11 cellular contexts compared by ENCODE assay signal in genomic region chr1:202134645-202135172, GRCh38. TPM values are rescaled to one million over a fixed set of nuclear protein-coding genes. Genes with fewer than 3 reads are reported as not detected.
DNase-seq lines count a peak whose midpoint lies in the region; ATAC-seq, FAIRE-seq and TF ChIP-seq lines count a peak whose summit lies in the region.
"Had no signal": no experiment of that assay in that cellular context is flagged by ENCODE, and none has a peak within 500 bp of the region (broad histone marks: within the 10 kb centered on the region; RNA-seq: fewer than 3 reads in every experiment).

No MANE protein-coding gene starts in this region.

- no peak for FAIRE-seq in K562 (lab: Jason Lieb, UNC)
- no peak for FAIRE-seq in D721Med (lab: Jason Lieb, UNC)

- in situ Hi-C loops in K562 (cut with MboI), result no loop called here

- H3K4me3 ChIP-seq in K562, result no peak overlapping the region
- H3K4me3 ChIP-seq in right lobe of liver, result no peak overlapping the region
- no peak overlapping the region for H3K4me3 ChIP-seq in thoracic aorta
- H3K4me3 ChIP-seq: mucosa of descending colon had no signal

- peak overlapping the region in 1 of 2 experiments; percentile 5; a peak in 1 of 4 replicates for H3K9ac ChIP-seq in K562 (ENCODE audit: insufficient read depth in 1 of 2, low read depth in 2 of 2, low read length in 2 of 2)

- POLR2A ChIA-PET in K562 (lab: Yijun Ruan, JAX), result interaction anchor here (0.8 to 1.7 kb wide), 6 partner anchors 9 to 270 kb away, joined by 3 to 6 read pairs (median 4); no protein-coding TSS in a partner anchor

- BruUV-seq in K562 (replicated peaks; lab: Mats Ljungman, UMichigan), result no TSS peak

- no peak for TF ChIP-seq RAD21 in K562 (CRISPR knock-in tag; conservative IDR thresholded peaks at IDR 0.05 in 1 of 2, IDR thresholded peaks at IDR 0.05 in 1 of 2)

- no peak for DNase-seq in K562 (ENCODE audit: extremely low read depth in 1 of 4, low spot score in 3 of 4)
- peak in 2 of 3 donors; percentile 81 to 82 for DNase-seq in right lobe of liver
- DNase-seq in thoracic aorta (ENCODE audit: low spot score), result no peak
- DNase-seq in kidney tubule cell (ENCODE audit: low spot score), result no peak
- DNase-seq in D721Med (ENCODE audit: insufficient read length, low spot score), result no peak
- no peak for DNase-seq in T-helper 1 cell
- DNase-seq: aorta had no signal

- no peaks in the 10 kb centered on the region for H3K9me1 ChIP-seq in K562 (ENCODE audit: control insufficient read depth, insufficient read depth, low read length)

- no peak overlapping the region for H2AFZ ChIP-seq in K562 (ENCODE audit: low read depth, low read length)

- H3K36me3 ChIP-seq in K562 (ENCODE audit: control insufficient read depth, insufficient read depth, low read length) (peaks cover 43% of the 10 kb centered on the region; the same call in 2 of the 3 replicates), right lobe of liver (peaks cover 4 to 43% (median 18%) of the 10 kb centered on the region in 4 donors), thoracic aorta (peaks cover 38% of the 10 kb centered on the region)

- H3K4me1 ChIP-seq in K562 (replicated peaks in 1 of 2; ENCODE audit: control insufficient read depth in 2 of 2, insufficient read depth in 2 of 2, low read length in 2 of 2) (peaks cover 0 to 21% of the 10 kb centered on the region in 2 experiments; a peak in 2 of 5 replicates), right lobe of liver (peaks cover 0 to 19% (median 7%) of the 10 kb centered on the region in 4 donors), thoracic aorta (ENCODE audit: control insufficient read depth in 1 of 2, low read depth in 2 of 2) (peaks cover 16 to 38% of the 10 kb centered on the region in 2 donors)

- intact Hi-C loops in K562 (cut with micrococcal nuclease) (loop anchor here (1.0 kb wide), 2 partner anchors 12 to 238 kb away; partner anchors contain the start of gene GPR37L1), right lobe of liver (cut with DNase I) (loop anchor here in 1 of 2 donors (5.0 kb wide), 1 partner anchor 132 kb away; no protein-coding TSS in a partner anchor)

- no peak overlapping the region for H3K4me2 ChIP-seq in K562 (ENCODE audit: insufficient read depth, low read length)

- ATAC-seq in K562, result peak; percentile 30
- ATAC-seq in right lobe of liver, result peak; percentile 56 to 85 (median 64)
- no peak for ATAC-seq in thoracic aorta (ENCODE audit: insufficient number of reproducible peaks, low FRiP score, low read depth)

- no peak overlapping the region for H3K27ac ChIP-seq in K562 (ENCODE audit: extremely low read depth, low read depth, low read length)
- H3K27ac ChIP-seq in right lobe of liver, result peak overlapping the region in 2 of 3 donors; percentile 15 to 55
- H3K27ac ChIP-seq in thoracic aorta, result peak overlapping the region; percentile 46 to 93

- 85% methylated on average over 13 of the region's 13 CpGs for WGBS in K562 (ENCODE audit: insufficient coverage, low coverage, missing lambda C conversion rate)
- WGBS in right lobe of liver (ENCODE audit: insufficient coverage, low coverage, low lambda C conversion rate, missing lambda C conversion rate), result 32% methylated on average over 11 of the region's 13 CpGs

- peaks cover 7% of the 10 kb centered on the region for H4K20me1 ChIP-seq in K562 (replicated peaks; ENCODE audit: control insufficient read depth, insufficient read depth, low read length)

- H3K27me3 ChIP-seq in K562 (ENCODE audit: control insufficient read depth in 2 of 2, insufficient read depth in 2 of 2, low read length in 2 of 2) (no peaks in the 10 kb centered on the region), right lobe of liver (no peaks in the 10 kb centered on the region), thoracic aorta (replicated peaks; ENCODE audit: insufficient read depth) (no peaks in the 10 kb centered on the region)

- H3K79me2 ChIP-seq in K562 (ENCODE audit: control insufficient read depth, insufficient read depth, low read length), result no peaks in the 10 kb centered on the region

- no peaks in the 10 kb centered on the region for H3K9me3 ChIP-seq in K562 (replicated peaks; ENCODE audit: control insufficient read depth, insufficient read depth, low read depth, low read length)
- H3K9me3 ChIP-seq in right lobe of liver, result no peaks in the 10 kb centered on the region
- H3K9me3 ChIP-seq in thoracic aorta, result no peaks in the 10 kb centered on the region
- H3K9me3 ChIP-seq: mucosa of descending colon had no signal

- TF ChIP-seq POLR2A in K562 (conservative IDR thresholded peaks at IDR 0.05), result no peak
- TF ChIP-seq POLR2A in right lobe of liver (IDR thresholded peaks at IDR 0.05), result no peak

- TF ChIP-seq CTCF in K562 (IDR thresholded peaks at IDR 0.05 in 2 of 3, conservative IDR thresholded peaks at IDR 0.05 in 1 of 3; ENCODE audit: insufficient read depth in 2 of 3, low read depth in 1 of 3, low read length in 3 of 3) (no peak), right lobe of liver (IDR thresholded peaks at IDR 0.05) (no peak), thoracic aorta (IDR thresholded peaks at IDR 0.05) (no peak), D721Med (IDR thresholded peaks at IDR 0.05; ENCODE audit: insufficient read depth, missing control alignments) (no peak)

- TF ChIP-seq EP300 in K562 (IDR thresholded peaks at IDR 0.05; ENCODE audit: low read length), result no peak

- CTCF ChIA-PET in K562 (lab: Yijun Ruan, JAX; ENCODE audit: low intra/inter-chr PET ratio), result interaction anchor here (0.6 to 3.5 kb wide), 7 partner anchors 14 to 134 kb away, joined by 3 to 32 read pairs (median 5); partner anchors contain the start of gene ELF3

RNA-seq across cellular contexts. Expression of gene ARL8A, which starts 9.8 kb away (rescaled TPM):
- total RNA-seq in K562 (2011; cell fraction: chromatin; rRNA removed; ENCODE audit: low replicate concordance), result 15.5 and 36.2 TPM in 2 replicates
- total RNA-seq in K562 (2011; cell fraction: nucleolus; rRNA removed), result 13.9 and 24.0 TPM in 2 replicates
- total RNA-seq in K562 (2011; cell fraction: nucleoplasm; rRNA removed), result 13.5 and 19.8 TPM in 2 replicates
- total RNA-seq in K562 (2014; rRNA removed) (13.1 and 21.8 TPM in 2 replicates), K562 (2014; rRNA removed; fragmentation: Illumina TruSeq; extraction: Trizol) (7.9 and 9.2 TPM in 2 replicates), K562 (2015; rRNA removed; fragmentation: Illumina TruSeq; extraction: Trizol) (11.1 and 11.8 TPM in 2 replicates), K562 (2021) (19.1 and 22.7 TPM in 2 replicates), right lobe of liver (10 to 100 TPM; 23.1 to 57.7 (median 36.1) TPM), thoracic aorta (10 to 100 TPM; 36.3 to 41.0 TPM)
- polyA plus RNA-seq in K562 (2011; rRNA removed) (27.3 and 58.1 TPM in 2 replicates), K562 (2014; fragmentation: Illumina TruSeq; extraction: Trizol) (11.4 and 15.9 TPM in 2 replicates), K562 (2014; fragmentation: Nextera tagmentation; extraction: Ambion mirVana) (under 1 TPM; 0.17 to 0.32 TPM), K562 (2014; rRNA removed) (15.3 and 15.6 TPM in 2 replicates)
- 17.5 and 24.2 TPM in 2 replicates for polyA plus RNA-seq in K562 (2011; cell fraction: cytosol; rRNA removed)
- 31.3 and 39.1 TPM in 2 replicates for polyA plus RNA-seq in K562 (2011; cell fraction: nucleus; rRNA removed)
- polyA plus RNA-seq in K562 (2012), result 21.7 and 25.7 TPM in 2 replicates
- polyA minus RNA-seq in K562 (2011; rRNA and poly(A)+ RNA removed), result 12.5 and 17.4 TPM in 2 replicates
- polyA minus RNA-seq in K562 (2011; cell fraction: cytosol; rRNA and poly(A)+ RNA removed), result 11.4 and 13.7 TPM in 2 replicates
- polyA minus RNA-seq in K562 (2011; cell fraction: nucleus; rRNA and poly(A)+ RNA removed), result 3.4 and 10.0 TPM in 2 replicates

RNA-seq across cellular contexts. Expression of gene GPR37L1, which starts 12.0 kb away (rescaled TPM):
- not detected in 2 replicates for total RNA-seq in K562 (2011; cell fraction: chromatin; rRNA removed; ENCODE audit: low replicate concordance)
- under 0.01 TPM in 2 replicates for total RNA-seq in K562 (2011; cell fraction: nucleolus; rRNA removed)
- total RNA-seq in K562 (2011; cell fraction: nucleoplasm; rRNA removed), result not detected in 2 replicates
- not detected in 2 replicates for total RNA-seq in K562 (2014; rRNA removed)
- not detected in 2 replicates for total RNA-seq in K562 (2014; rRNA removed; fragmentation: Illumina TruSeq; extraction: Trizol)
- total RNA-seq in K562 (2015; rRNA removed; fragmentation: Illumina TruSeq; extraction: Trizol), result not detected in 2 replicates
- total RNA-seq in K562 (2021), result not detected in 2 replicates
- 0.01 TPM in 1 of 2 replicates, not detected in the other for polyA plus RNA-seq in K562 (2011; rRNA removed)
- 0.01 TPM in 1 of 2 replicates, not detected in the other for polyA plus RNA-seq in K562 (2011; cell fraction: cytosol; rRNA removed)
- 0.01 TPM in 1 of 2 replicates, not detected in the other for polyA plus RNA-seq in K562 (2011; cell fraction: nucleus; rRNA removed)
- 0.07 TPM in 2 replicates for polyA plus RNA-seq in K562 (2012)
- polyA plus RNA-seq in K562 (2014; fragmentation: Illumina TruSeq; extraction: Trizol), result not detected in 2 replicates
- polyA plus RNA-seq in K562 (2014; fragmentation: Nextera tagmentation; extraction: Ambion mirVana), result not detected
- not detected in 2 replicates for polyA plus RNA-seq in K562 (2014; rRNA removed)
- not detected in 2 replicates for polyA minus RNA-seq in K562 (2011; rRNA and poly(A)+ RNA removed)
- not detected in 2 replicates for polyA minus RNA-seq in K562 (2011; cell fraction: cytosol; rRNA and poly(A)+ RNA removed)
- not detected in 2 replicates for polyA minus RNA-seq in K562 (2011; cell fraction: nucleus; rRNA and poly(A)+ RNA removed)
- under 1 TPM in 4 of 6 experiments, not detected in 2; 0.12 to 0.49 (median 0.12) TPM for total RNA-seq in right lobe of liver
- total RNA-seq in thoracic aorta, result not detected
- total RNA-seq: activated T-helper 17 cell treated with anti-CD3 and anti-CD28 coated beads, Interleukin-2, amount 50 U/mL, for 72 hours; RPMI7951 had no signal
- polyA plus RNA-seq: aorta had no signal

RNA-seq across cellular contexts. Expression of gene PTPN7, which starts 25.7 kb away (rescaled TPM):
- total RNA-seq in K562 (2011; cell fraction: chromatin; rRNA removed; ENCODE audit: low replicate concordance), result 135 and 260 TPM in 2 replicates
- 174 and 175 TPM in 2 replicates for total RNA-seq in K562 (2011; cell fraction: nucleolus; rRNA removed)
- 146 and 165 TPM in 2 replicates for total RNA-seq in K562 (2011; cell fraction: nucleoplasm; rRNA removed)
- total RNA-seq in K562 (2014; rRNA removed) (121 and 126 TPM in 2 replicates), K562 (2014; rRNA removed; fragmentation: Illumina TruSeq; extraction: Trizol) (61.7 and 65.6 TPM in 2 replicates), K562 (2015; rRNA removed; fragmentation: Illumina TruSeq; extraction: Trizol) (116 and 120 TPM in 2 replicates), K562 (2021) (112 and 139 TPM in 2 replicates), right lobe of liver (1 to 10 TPM in 2 of 6 experiments, under 1 TPM in 4; 0.18 to 5.1 (median 0.73) TPM), thoracic aorta (1 to 10 TPM; 4.3 to 6.1 TPM)
- polyA plus RNA-seq in K562 (2011; rRNA removed) (80.7 and 176 TPM in 2 replicates), K562 (2014; fragmentation: Illumina TruSeq; extraction: Trizol) (144 and 189 TPM in 2 replicates), K562 (2014; fragmentation: Nextera tagmentation; extraction: Ambion mirVana) (10 to 100 TPM; 18.7 to 19.8 TPM), K562 (2014; rRNA removed) (123 and 128 TPM in 2 replicates)
- 155 and 163 TPM in 2 replicates for polyA plus RNA-seq in K562 (2011; cell fraction: cytosol; rRNA removed)
- 215 and 278 TPM in 2 replicates for polyA plus RNA-seq in K562 (2011; cell fraction: nucleus; rRNA removed)
- polyA plus RNA-seq in K562 (2012), result 146 and 171 TPM in 2 replicates
- 58.0 and 78.3 TPM in 2 replicates for polyA minus RNA-seq in K562 (2011; rRNA and poly(A)+ RNA removed)
- 54.1 and 65.3 TPM in 2 replicates for polyA minus RNA-seq in K562 (2011; cell fraction: cytosol; rRNA and poly(A)+ RNA removed)
- polyA minus RNA-seq in K562 (2011; cell fraction: nucleus; rRNA and poly(A)+ RNA removed), result 38.1 and 80.1 TPM in 2 replicates
- total RNA-seq: LHCN-M2, RPMI7951 had no signal

RNA-seq across cellular contexts. Expression of gene LGR6, which starts 58.9 kb away (rescaled TPM):
- 0.72 and 0.77 TPM in 2 replicates for total RNA-seq in K562 (2011; cell fraction: chromatin; rRNA removed; ENCODE audit: low replicate concordance)
- total RNA-seq in K562 (2011; cell fraction: nucleolus; rRNA removed), result 0.17 and 0.79 TPM in 2 replicates
- 0.66 and 0.76 TPM in 2 replicates for total RNA-seq in K562 (2011; cell fraction: nucleoplasm; rRNA removed)
- total RNA-seq in K562 (2014; rRNA removed) (0.12 and 0.45 TPM in 2 replicates), K562 (2014; rRNA removed; fragmentation: Illumina TruSeq; extraction: Trizol) (0.11 and 0.13 TPM in 2 replicates), K562 (2015; rRNA removed; fragmentation: Illumina TruSeq; extraction: Trizol) (0.26 and 0.29 TPM in 2 replicates), K562 (2021) (0.20 and 0.31 TPM in 2 replicates), right lobe of liver (1 to 10 TPM in 3 of 6 experiments, under 1 TPM in 3; 0.17 to 2.0 (median 1.0) TPM), thoracic aorta (10 to 100 TPM; 76.6 to 99.0 TPM)
- polyA plus RNA-seq in K562 (2011; rRNA removed) (0.14 and 0.47 TPM in 2 replicates), K562 (2014; fragmentation: Illumina TruSeq; extraction: Trizol) (0.21 and 0.54 TPM in 2 replicates), K562 (2014; fragmentation: Nextera tagmentation; extraction: Ambion mirVana) (under 1 TPM in 1 of 2 experiments, not detected in 1; 0.01 TPM), K562 (2014; rRNA removed) (0.12 and 0.42 TPM in 2 replicates)
- 0.22 and 0.24 TPM in 2 replicates for polyA plus RNA-seq in K562 (2011; cell fraction: cytosol; rRNA removed)
- polyA plus RNA-seq in K562 (2011; cell fraction: nucleus; rRNA removed), result 1.2 and 1.8 TPM in 2 replicates
- polyA plus RNA-seq in K562 (2012), result 0.26 and 0.96 TPM in 2 replicates
- not detected in 2 replicates for polyA minus RNA-seq in K562 (2011; rRNA and poly(A)+ RNA removed)
- not detected in 2 replicates for polyA minus RNA-seq in K562 (2011; cell fraction: cytosol; rRNA and poly(A)+ RNA removed)
- 0.40 and 0.89 TPM in 2 replicates for polyA minus RNA-seq in K562 (2011; cell fraction: nucleus; rRNA and poly(A)+ RNA removed)
- total RNA-seq: LHCN-M2 had no signal

Comparison
In these comparisons a context has a peak if more than half of its experiments do, and no peak if none do; other contexts are left out.
1. DNase-seq: peak in right lobe of liver (2 of 3); none in K562 (0 of 4), thoracic aorta (single experiment), kidney tubule cell (single experiment), D721Med (single experiment) and T-helper 1 cell (0 of 5).
2. RNA of gene PTPN7, which starts 25.7 kb away (total RNA-seq): 61.7 to 260 TPM in K562; 4.3 to 6.1 TPM in thoracic aorta and 0.18 to 5.1 TPM in right lobe of liver; every median in the first group is over 4 times any median in the second.